In genomic region chr5:141475625-141476131, GRCh38 we compare ENCODE assay signal across 8 cellular contexts. TPM values are rescaled to one million over a fixed set of nuclear protein-coding genes. Genes with fewer than 3 reads are reported as not detected.
DNase-seq lines count a peak whose midpoint lies in the region; ATAC-seq lines count a peak whose summit lies in the region.

Gene PCDHGC3, plus strand, starts transcription at chr5:141475966. Its CDS starts 151 bp downstream, at chr5:141476117.

- peaks cover 29% of the 10 kb centered on the region for H3K4me1 Mint-ChIP-seq in activated CD8-positive, alpha-beta T cell treated with anti-CD3 and anti-CD28 coated beads, Interleukin-2, amount 10 ng/mL, durations not matched to agents 7 days and 5 days (ENCODE audit: low read depth)
- H3K4me1 Mint-ChIP-seq in stimulated activated naive CD8-positive, alpha-beta T cell treated with anti-CD3 and anti-CD28 coated beads, Interleukin-15, Interleukin-2, amounts not matched to agents 100 ng/mL and 50 ng/mL, for 24 hours (ENCODE audit: low read depth) = peaks cover 20% of the 10 kb centered on the region

- H3K27me3 Mint-ChIP-seq in activated CD8-positive, alpha-beta T cell treated with anti-CD3 and anti-CD28 coated beads, Interleukin-2, amount 10 ng/mL, durations not matched to agents 7 days and 5 days (ENCODE audit: low read depth) = peaks cover 64% of the 10 kb centered on the region
- H3K27me3 Mint-ChIP-seq in stimulated activated naive CD8-positive, alpha-beta T cell treated with anti-CD3 and anti-CD28 coated beads, Interleukin-15, Interleukin-2, amounts not matched to agents 100 ng/mL and 50 ng/mL, for 24 hours = peaks cover 56% of the 10 kb centered on the region

- H3K9me3 Mint-ChIP-seq in activated CD8-positive, alpha-beta T cell treated with anti-CD3 and anti-CD28 coated beads, Interleukin-2, amount 10 ng/mL, durations not matched to agents 7 days and 5 days (ENCODE audit: insufficient read depth) = no peaks in the 10 kb centered on the region
- H3K9me3 Mint-ChIP-seq in stimulated activated naive CD8-positive, alpha-beta T cell treated with anti-CD3 and anti-CD28 coated beads, Interleukin-15, Interleukin-2, amounts not matched to agents 100 ng/mL and 50 ng/mL, for 24 hours = no peaks in the 10 kb centered on the region

- peak in 12 of 14 donors; percentile 39 to 95 (median 78) for DNase-seq in C1 segment of cervical spinal cord (lab: John Stamatoyannopoulos, UW)
- peak; percentile 69 to 93 for DNase-seq in NCI-H446 (lab: John Stamatoyannopoulos, UW)
- no peak for DNase-seq in activated CD8-positive, alpha-beta T cell treated with anti-CD3 and anti-CD28 coated beads, Interleukin-2, amount 10 ng/mL, durations not matched to agents 7 days and 5 days
- peak; percentile 87 for DNase-seq in middle frontal gyrus (ENCODE audit: extremely low spot score, low spot score)

- no peak within 1 kb of the TSS for H3K27ac Mint-ChIP-seq in activated CD8-positive, alpha-beta T cell treated with anti-CD3 and anti-CD28 coated beads, Interleukin-2, amount 10 ng/mL, durations not matched to agents 7 days and 5 days
- no peak within 1 kb of the TSS for H3K27ac Mint-ChIP-seq in stimulated activated naive CD8-positive, alpha-beta T cell treated with anti-CD3 and anti-CD28 coated beads, Interleukin-15, Interleukin-2, amounts not matched to agents 100 ng/mL and 50 ng/mL, for 24 hours

- POLR2A ChIA-PET in activated CD8-positive, alpha-beta T cell treated with anti-CD3 and anti-CD28 coated beads, Interleukin-2, amount 10 ng/mL, durations not matched to agents 7 days and 5 days (lab: Charles Lee) = no interaction called here

- peaks cover 3% of the 10 kb centered on the region for H3K36me3 Mint-ChIP-seq in activated CD8-positive, alpha-beta T cell treated with anti-CD3 and anti-CD28 coated beads, Interleukin-2, amount 10 ng/mL, durations not matched to agents 7 days and 5 days (ENCODE audit: low read depth)
- H3K36me3 Mint-ChIP-seq in stimulated activated naive CD8-positive, alpha-beta T cell treated with anti-CD3 and anti-CD28 coated beads, Interleukin-15, Interleukin-2, amounts not matched to agents 100 ng/mL and 50 ng/mL, for 24 hours (ENCODE audit: low read depth) = no peaks in the 10 kb centered on the region

- CTCF ChIA-PET in activated CD8-positive, alpha-beta T cell treated with anti-CD3 and anti-CD28 coated beads, Interleukin-2, amount 10 ng/mL, durations not matched to agents 7 days and 5 days (lab: Charles Lee) = interaction anchor here (0.8 to 1.4 kb wide), 6 partner anchors 11 to 156 kb away, joined by 3 to 6 read pairs (median 3); partner anchors contain the start of genes PCDHGA10 and PCDHGA12

- ATAC-seq in GM19035 (IDR thresholded peaks at IDR 0.05; ENCODE audit: unreplicated experiment) = peak; percentile 97
- ATAC-seq in HG03175 (IDR thresholded peaks at IDR 0.05; ENCODE audit: unreplicated experiment) = peak; percentile 96
- peak; percentile 60 for ATAC-seq in activated CD8-positive, alpha-beta T cell treated with anti-CD3 and anti-CD28 coated beads, Interleukin-2, amount 10 ng/mL, durations not matched to agents 7 days and 5 days
- peak; percentile 98 for ATAC-seq in esophagus mucosa

- peak within 1 kb of the TSS; percentile 62 for H3K4me3 Mint-ChIP-seq in activated CD8-positive, alpha-beta T cell treated with anti-CD3 and anti-CD28 coated beads, Interleukin-2, amount 10 ng/mL, durations not matched to agents 7 days and 5 days
- H3K4me3 Mint-ChIP-seq in stimulated activated naive CD8-positive, alpha-beta T cell treated with anti-CD3 and anti-CD28 coated beads, Interleukin-15, Interleukin-2, amounts not matched to agents 100 ng/mL and 50 ng/mL, for 24 hours = peak within 1 kb of the TSS; percentile 86

RNA-seq across cellular contexts. Expression of gene PCDHGC3, which starts in this region (rescaled TPM):
- total RNA-seq in activated CD8-positive, alpha-beta T cell treated with anti-CD3 and anti-CD28 coated beads, Interleukin-2, amount 10 ng/mL, durations not matched to agents 7 days and 5 days = not detected
- total RNA-seq in esophagus mucosa = 38.8 TPM

Comparison
In these comparisons a context has a peak if more than half of its experiments do, and no peak if none do; other contexts are left out.
1. RNA of gene PCDHGC3 (total RNA-seq): 38.8 TPM in esophagus mucosa (single experiment); not detected in activated CD8-positive, alpha-beta T cell treated with anti-CD3 and anti-CD28 coated beads, Interleukin-2, amount 10 ng/mL, durations not matched to agents 7 days and 5 days; every median in the first group is over 10 times any median in the second.
2. Peak in ATAC-seq in activated CD8-positive, alpha-beta T cell treated with anti-CD3 and anti-CD28 coated beads, Interleukin-2, amount 10 ng/mL, durations not matched to agents 7 days and 5 days; RNA of the gene not detected or under 1 TPM.
3. Peak in every context shown above with its lines, with median percentiles within 50 percentile points of each other: ATAC-seq.